ENCODE assay signal across 18 cellular contexts in the genomic region with DNA sequence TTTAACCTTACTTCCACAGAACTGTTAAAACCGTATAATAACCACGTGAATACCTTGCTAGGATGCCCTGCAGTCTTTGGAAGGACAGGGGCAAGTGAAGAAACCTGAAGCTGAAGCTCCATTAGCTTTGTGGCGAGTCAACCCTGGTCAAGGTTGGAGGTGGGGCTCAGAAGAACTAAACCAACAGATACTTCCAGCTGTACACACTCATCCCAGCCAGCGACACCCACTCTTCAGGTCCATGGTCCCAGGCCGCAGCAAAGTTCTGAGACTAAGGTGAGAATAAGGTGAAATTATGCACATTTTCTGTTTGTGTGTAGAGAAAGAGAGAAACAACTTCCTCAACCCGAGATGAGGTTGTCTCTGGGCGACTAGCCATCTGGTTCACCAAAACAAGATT.
"Had no signal": no experiment of that assay in that cellular context is flagged by ENCODE, and none has a peak within 500 bp of the region (broad histone marks: within the 10 kb centered on the region; RNA-seq: fewer than 3 reads in every experiment).

No MANE protein-coding gene starts in this region.

- H3K27ac ChIP-seq: colonic mucosa, dorsolateral prefrontal cortex, esophagus muscularis mucosa, foreskin keratinocyte, gastroesophageal sphincter, heart left ventricle, left lung, lower lobe of right lung had no signal

- H3K9me3 ChIP-seq: colonic mucosa, esophagus muscularis mucosa, gastroesophageal sphincter, heart left ventricle, left lung, lower lobe of right lung, mucosa of descending colon had no signal

- ATAC-seq: effector memory CD8-positive, alpha-beta T cell; foreskin keratinocyte; gastroesophageal sphincter; heart left ventricle; left cardiac atrium; left lung; left ventricle myocardium superior; lower lobe of right lung; mucosa of descending colon had no signal

- H3K27me3 ChIP-seq: colonic mucosa had no signal

- H3K4me1 Mint-ChIP-seq: naive B cell had no signal

- H3K9me3 Mint-ChIP-seq: effector memory CD8-positive, alpha-beta T cell; mesothelial cell of epicardium; naive B cell had no signal

- DNase-seq: colonic mucosa; dermis blood vessel endothelial cell; dorsolateral prefrontal cortex; effector CD8-positive, alpha-beta T cell; effector memory CD8-positive, alpha-beta T cell; foreskin keratinocyte; heart left ventricle; hippocampal formation; left cardiac atrium; left ventricle myocardium superior; lower lobe of right lung; mesenchymal stem cell; mucosa of descending colon; naive B cell had no signal

- H3K27ac Mint-ChIP-seq: effector memory CD8-positive, alpha-beta T cell; mesothelial cell of epicardium; naive B cell had no signal

- H3K4me3 Mint-ChIP-seq: effector memory CD8-positive, alpha-beta T cell; mesothelial cell of epicardium; naive B cell had no signal

- H3K4me1 ChIP-seq: colonic mucosa, foreskin keratinocyte had no signal

- H3K36me3 ChIP-seq: colonic mucosa, esophagus muscularis mucosa, gastroesophageal sphincter, heart left ventricle, left lung, lower lobe of right lung had no signal

- H3K4me3 ChIP-seq: colonic mucosa, dorsolateral prefrontal cortex, esophagus muscularis mucosa, gastroesophageal sphincter, heart left ventricle, left lung, lower lobe of right lung, mucosa of descending colon had no signal

- H3K36me3 Mint-ChIP-seq: mesothelial cell of epicardium, naive B cell had no signal
